In genomic region chr21:46412521-46413364, GRCh38 we compare ENCODE assay signal across 18 cellular contexts. TPM values are rescaled to one million over a fixed set of nuclear protein-coding genes. Genes with fewer than 3 reads are reported as not detected.
A peak's percentile ranks its signal among the peaks of the same experiment; 100 is the strongest.
DNase-seq lines count a peak whose midpoint lies in the region; ATAC-seq and TF ChIP-seq lines count a peak whose summit lies in the region.
"Had no signal": no experiment of that assay in that cellular context is flagged by ENCODE, and none has a peak within 500 bp of the region (broad histone marks: within the 10 kb centered on the region; RNA-seq: fewer than 3 reads in every experiment).

No MANE protein-coding gene starts in this region.

- H3K4me1 ChIP-seq in GM23338 (ENCODE audit: insufficient read depth) = no peaks in the 10 kb centered on the region
- peaks cover 9% of the 10 kb centered on the region for H3K4me1 ChIP-seq in neural progenitor cell

- H4K20me1 ChIP-seq in GM23338 (replicated peaks; ENCODE audit: insufficient read depth) (no peaks in the 10 kb centered on the region), neural progenitor cell (ENCODE audit: low read depth) (no peaks in the 10 kb centered on the region)

- H3K4me2 ChIP-seq in GM23338 = no peak overlapping the region
- no peak overlapping the region for H3K4me2 ChIP-seq in neural progenitor cell
- H3K4me2 ChIP-seq: SK-N-SH had no signal

- no peaks in the 10 kb centered on the region for H3K9me2 ChIP-seq in GM23338 (ENCODE audit: insufficient read depth)
- H3K9me2 ChIP-seq: SK-N-SH had no signal

- H3K27me3 Mint-ChIP-seq in GM23338 (ENCODE audit: insufficient read depth, low read depth, poor library complexity) (peaks cover 11% of the 10 kb centered on the region), chondrocyte (ENCODE audit: low read depth) (no peaks in the 10 kb centered on the region), neural progenitor cell (ENCODE audit: insufficient read depth, low read depth) (no peaks in the 10 kb centered on the region)

- no peak overlapping the region for H3K4me3 Mint-ChIP-seq in GM23338
- no peak overlapping the region for H3K4me3 Mint-ChIP-seq in chondrocyte (ENCODE audit: unreplicated experiment)
- H3K4me3 Mint-ChIP-seq in neural progenitor cell = no peak overlapping the region

- H3K27ac ChIP-seq in GM23338 (ENCODE audit: low read depth) (peak overlapping the region; percentile 26; the same call in 1 of the 2 replicates), neural progenitor cell (no peak overlapping the region)
- H3K27ac ChIP-seq: GM23248 had no signal

- no peaks in the 10 kb centered on the region; the same call in 1 of the 2 replicates for H3K36me3 ChIP-seq in GM23338 (ENCODE audit: insufficient read depth)
- no peaks in the 10 kb centered on the region for H3K36me3 ChIP-seq in neural progenitor cell

- no peak for ATAC-seq in GM23338
- ATAC-seq: HCT116 had no signal

- DNase-seq in D341Med (ENCODE audit: low spot score) (peak; percentile 12), GM23338 (ENCODE audit: low spot score) (no peak), chondrocyte (ENCODE audit: low spot score) (peak; percentile 94), neural progenitor cell (ENCODE audit: low spot score) (no peak), G401 (ENCODE audit: low spot score) (no peak), NCI-H2081 treated with DMSO at 0.1 percent for 48 hours (lab: John Stamatoyannopoulos, UW) (no peak), NCI-H524 treated with DMSO at 0.1 percent for 48 hours (lab: John Stamatoyannopoulos, UW) (no peak)
- DNase-seq: ACHN, C1 segment of cervical spinal cord, DMS79 treated with DMSO at 0.1 percent for 48 hours, GM23248, NCI-H1092 treated with DMSO at 0.1 percent for 48 hours, NCI-H1694, NCI-H510A, NCI-H774, SHP77 treated with DMSO at 0.1 percent for 48 hours, SK-N-SH had no signal

- H3K27me3 ChIP-seq in GM23338 (ENCODE audit: insufficient read depth) (no peaks in the 10 kb centered on the region), neural progenitor cell (no peaks in the 10 kb centered on the region)

- peaks cover 28% of the 10 kb centered on the region for H3K4me1 Mint-ChIP-seq in GM23338
- H3K4me1 Mint-ChIP-seq in chondrocyte (ENCODE audit: low read depth) = no peaks in the 10 kb centered on the region
- peaks cover 6% of the 10 kb centered on the region for H3K4me1 Mint-ChIP-seq in neural progenitor cell

- H3K27ac Mint-ChIP-seq in GM23338 (peak overlapping the region; percentile 91), chondrocyte (ENCODE audit: unreplicated experiment) (no peak overlapping the region), neural progenitor cell (peak overlapping the region; percentile 74)

- H3K9me3 ChIP-seq in neural progenitor cell (ENCODE audit: low read depth) = no peaks in the 10 kb centered on the region
- H3K9me3 ChIP-seq: SK-N-SH had no signal

- H3K36me3 Mint-ChIP-seq in GM23338 (ENCODE audit: low read depth) (peaks cover 26% of the 10 kb centered on the region), chondrocyte (ENCODE audit: low read depth) (peaks cover 10% of the 10 kb centered on the region), neural progenitor cell (peaks cover 16% of the 10 kb centered on the region)

- H3K9ac ChIP-seq in neural progenitor cell = no peak overlapping the region
- H3K9ac ChIP-seq: GM23248, SK-N-SH had no signal

- H2AFZ ChIP-seq in GM23338 (no peak overlapping the region), neural progenitor cell (replicated peaks) (no peak overlapping the region)
- H2AFZ ChIP-seq: GM23248 had no signal

- H3K9me3 Mint-ChIP-seq in GM23338 (no peaks in the 10 kb centered on the region), chondrocyte (ENCODE audit: low read depth) (no peaks in the 10 kb centered on the region), neural progenitor cell (no peaks in the 10 kb centered on the region)

- no peaks in the 10 kb centered on the region; the same call in 1 of the 2 replicates for H3F3A ChIP-seq in GM23338 (replicated peaks; ENCODE audit: low read depth)
- no peaks in the 10 kb centered on the region for H3F3A ChIP-seq in neural progenitor cell (ENCODE audit: low read depth)

- no peaks in the 10 kb centered on the region for H3K79me2 ChIP-seq in GM23338 (replicated peaks; ENCODE audit: insufficient read depth)
- no peaks in the 10 kb centered on the region for H3K79me2 ChIP-seq in neural progenitor cell (ENCODE audit: low read depth)

- no peak for TF ChIP-seq CTCF in GM23338 (conservative IDR thresholded peaks at IDR 0.05; ENCODE audit: low read depth in 2 of 2)
- TF ChIP-seq CTCF in chondrocyte (IDR thresholded peaks at IDR 0.05) = no peak
- no peak for TF ChIP-seq CTCF in neural progenitor cell (IDR thresholded peaks at IDR 0.05)

- in situ Hi-C loops in G401 (cut with HindIII; ENCODE audit: low sequenced_read_pairs) = no loop called here

- H3K4me3 ChIP-seq in GM23338 (no peak overlapping the region), neural progenitor cell (no peak overlapping the region)
- H3K4me3 ChIP-seq: GM23248 had no signal

TF ChIP-seq in GM23338, 12 proteins besides CTCF, POLR2A, EP300 and RAD21 (continues in another document):
- TF ChIP-seq NANOG (IDR thresholded peaks at IDR 0.05; ENCODE audit: borderline replicate concordance) (no peak), EZH2phosphoT487 (IDR thresholded peaks at IDR 0.05; ENCODE audit: unreplicated experiment) (no peak), EZH2 (IDR thresholded peaks at IDR 0.05; ENCODE audit: low read depth, unreplicated experiment) (no peak), ETS1 (IDR thresholded peaks at IDR 0.05) (no peak), STAT1 (IDR thresholded peaks at IDR 0.05; ENCODE audit: unreplicated experiment) (no peak), ZNF331 (CRISPR knock-in tag; IDR thresholded peaks at IDR 0.05; ENCODE audit: low read depth) (no peak), POLR2AphosphoS5 (IDR thresholded peaks at IDR 0.05; ENCODE audit: low read depth) (no peak), JUNB (IDR thresholded peaks at IDR 0.05; ENCODE audit: unreplicated experiment) (no peak), CREB1 (CRISPR knock-in tag; IDR thresholded peaks at IDR 0.05; ENCODE audit: low read depth) (no peak)
- TF ChIP-seq, protein P1, sequence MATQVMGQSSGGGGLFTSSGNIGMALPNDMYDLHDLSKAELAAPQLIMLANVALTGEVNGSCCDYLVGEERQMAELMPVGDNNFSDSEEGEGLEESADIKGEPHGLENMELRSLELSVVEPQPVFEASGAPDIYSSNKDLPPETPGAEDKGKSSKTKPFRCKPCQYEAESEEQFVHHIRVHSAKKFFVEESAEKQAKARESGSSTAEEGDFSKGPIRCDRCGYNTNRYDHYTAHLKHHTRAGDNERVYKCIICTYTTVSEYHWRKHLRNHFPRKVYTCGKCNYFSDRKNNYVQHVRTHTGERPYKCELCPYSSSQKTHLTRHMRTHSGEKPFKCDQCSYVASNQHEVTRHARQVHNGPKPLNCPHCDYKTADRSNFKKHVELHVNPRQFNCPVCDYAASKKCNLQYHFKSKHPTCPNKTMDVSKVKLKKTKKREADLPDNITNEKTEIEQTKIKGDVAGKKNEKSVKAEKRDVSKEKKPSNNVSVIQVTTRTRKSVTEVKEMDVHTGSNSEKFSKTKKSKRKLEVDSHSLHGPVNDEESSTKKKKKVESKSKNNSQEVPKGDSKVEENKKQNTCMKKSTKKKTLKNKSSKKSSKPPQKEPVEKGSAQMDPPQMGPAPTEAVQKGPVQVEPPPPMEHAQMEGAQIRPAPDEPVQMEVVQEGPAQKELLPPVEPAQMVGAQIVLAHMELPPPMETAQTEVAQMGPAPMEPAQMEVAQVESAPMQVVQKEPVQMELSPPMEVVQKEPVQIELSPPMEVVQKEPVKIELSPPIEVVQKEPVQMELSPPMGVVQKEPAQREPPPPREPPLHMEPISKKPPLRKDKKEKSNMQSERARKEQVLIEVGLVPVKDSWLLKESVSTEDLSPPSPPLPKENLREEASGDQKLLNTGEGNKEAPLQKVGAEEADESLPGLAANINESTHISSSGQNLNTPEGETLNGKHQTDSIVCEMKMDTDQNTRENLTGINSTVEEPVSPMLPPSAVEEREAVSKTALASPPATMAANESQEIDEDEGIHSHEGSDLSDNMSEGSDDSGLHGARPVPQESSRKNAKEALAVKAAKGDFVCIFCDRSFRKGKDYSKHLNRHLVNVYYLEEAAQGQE (IDR thresholded peaks at IDR 0.05; ENCODE audit: unreplicated experiment) = no peak

RNA-seq across cellular contexts. Expression of gene DIP2A, which starts 45.9 kb away (rescaled TPM):
- total RNA-seq in GM23338 (2014; rRNA removed; shearing (Covaris generic)) = 34.4 and 36.3 TPM in 2 replicates
- polyA plus RNA-seq in GM23338 (2016; fragmentation: Nextera tagmentation; extraction: Ambion mirVana) = 15.9 and 18.5 TPM in 2 replicates
- 27.9 to 37.0 TPM (median 30.3 TPM) in 3 replicates for total RNA-seq in chondrocyte
- total RNA-seq in neural progenitor cell (ENCODE audit: low replicate concordance) = 50.7 and 54.1 TPM in 2 replicates
- total RNA-seq in G401 (2014; rRNA removed; shearing (Covaris generic)) = 23.2 and 32.4 TPM in 2 replicates

Comparison
In these comparisons a context has a peak if more than half of its experiments do, and no peak if none do; other contexts are left out.
1. DNase-seq: peak in D341Med (single experiment) and chondrocyte (single experiment); none in GM23338 (single experiment), neural progenitor cell (single experiment), G401 (single experiment), NCI-H2081 treated with DMSO at 0.1 percent for 48 hours (single experiment) and NCI-H524 treated with DMSO at 0.1 percent for 48 hours (single experiment).